ENCODE assay signal across 26 cellular contexts in genomic region chr4:42344260-42344659, GRCh38. TPM values are rescaled to one million over a fixed set of nuclear protein-coding genes. Genes with fewer than 3 reads are reported as not detected.
DNase-seq lines count a peak whose midpoint lies in the region; ATAC-seq and TF ChIP-seq lines count a peak whose summit lies in the region.
"Had no signal": no experiment of that assay in that cellular context is flagged by ENCODE, and none has a peak within 500 bp of the region (broad histone marks: within the 10 kb centered on the region; RNA-seq: fewer than 3 reads in every experiment).

No MANE protein-coding gene starts in this region.

- no peaks in the 10 kb centered on the region for H3K27me3 ChIP-seq in heart left ventricle
- H3K27me3 ChIP-seq: BE2C, upper lobe of left lung had no signal

- no peaks in the 10 kb centered on the region for H3K36me3 ChIP-seq in mucosa of descending colon (ENCODE audit: low read depth)
- H3K36me3 ChIP-seq in heart left ventricle: no peaks in the 10 kb centered on the region
- H3K36me3 ChIP-seq: BE2C, HAP-1, lower lobe of right lung, upper lobe of left lung had no signal

- no peak for TF ChIP-seq CTCF in mucosa of descending colon (IDR thresholded peaks at IDR 0.05)
- TF ChIP-seq CTCF in heart left ventricle (IDR thresholded peaks at IDR 0.05): no peak

- DNase-seq in mucosa of descending colon (no peak), cortex of kidney (lab: John Stamatoyannopoulos, UW) (no peak), caudate nucleus (lab: John Stamatoyannopoulos, UW) (no peak), NCI-H446 treated with DMSO at 0.1 percent for 48 hours (lab: John Stamatoyannopoulos, UW) (no peak), heart left ventricle (no peak)
- DNase-seq: activated CD4-positive, alpha-beta T cell treated with anti-CD3 and anti-CD28 coated beads for 1 hour; activated CD8-positive, alpha-beta memory T cell treated with anti-CD3 and anti-CD28 coated beads, Interleukin-2, amount 10 ng/mL, durations not matched to agents 7 days and 5 days; activated effector memory CD4-positive, alpha-beta T cell treated with Interleukin-2 at 50 U/mL for 16 hours; anterior cingulate cortex; BE2C; foreskin melanocyte; GF-D8; lower lobe of right lung; naive B cell; NCI-H1694; OCI-M1; psoas muscle; stimulated activated CD4-positive, alpha-beta T cell treated with anti-CD3 and anti-CD28 coated beads, Interleukin-12 subunit alpha, Interleukin-12 subunit beta, amount 100 ng/mL, for 4 hours; stimulated activated naive CD8-positive, alpha-beta T cell treated with anti-CD3 and anti-CD28 coated beads, Interleukin-15, Interleukin-2, amounts not matched to agents 100 U/mL and 50 U/mL, for 24 hours; upper lobe of left lung had no signal

- H3K27ac ChIP-seq in caudate nucleus (ENCODE audit: low read depth, low read length) (no peak overlapping the region), heart left ventricle (no peak overlapping the region)
- H3K27ac ChIP-seq: lower lobe of right lung, psoas muscle, upper lobe of left lung had no signal

- intact Hi-C loops in mucosa of descending colon (cut with DNase I, micrococcal nuclease): no loop called here
- intact Hi-C loops in heart left ventricle (cut with DNase I): no loop called here

- TF ChIP-seq POLR2A in heart left ventricle (IDR thresholded peaks at IDR 0.05): no peak

- H3K4me1 ChIP-seq in mucosa of descending colon (ENCODE audit: low read depth): no peaks in the 10 kb centered on the region
- peaks cover 0 to 21% (median 9%) of the 10 kb centered on the region in 12 donors for H3K4me1 ChIP-seq in heart left ventricle
- H3K4me1 ChIP-seq: HAP-1, psoas muscle had no signal

- 71 to 77% (median 73%) methylated on average over 7 of the region's 7 CpGs for WGBS in heart left ventricle, 4 donors

- no peaks in the 10 kb centered on the region for H3K9me3 ChIP-seq in mucosa of descending colon
- no peaks in the 10 kb centered on the region for H3K9me3 ChIP-seq in heart left ventricle
- H3K9me3 ChIP-seq: HAP-1, lower lobe of right lung, psoas muscle, upper lobe of left lung had no signal

- ATAC-seq in GM18508 (IDR thresholded peaks at IDR 0.05; ENCODE audit: insufficient read depth, unreplicated experiment) (peak; percentile 71), GM21515 (IDR thresholded peaks at IDR 0.05; ENCODE audit: unreplicated experiment) (peak; percentile 52), HG03045 (IDR thresholded peaks at IDR 0.05; ENCODE audit: unreplicated experiment) (peak; percentile 63), mucosa of descending colon (peak; percentile 41), heart left ventricle (no peak)
- ATAC-seq: activated CD8-positive, alpha-beta memory T cell treated with anti-CD3 and anti-CD28 coated beads, Interleukin-2, amount 10 ng/mL, durations not matched to agents 7 days and 5 days; lower lobe of right lung; psoas muscle; stimulated activated naive CD8-positive, alpha-beta T cell treated with anti-CD3 and anti-CD28 coated beads, Interleukin-15, Interleukin-2, amounts not matched to agents 100 U/mL and 50 U/mL, for 24 hours had no signal

- H3K4me3 ChIP-seq in mucosa of descending colon (no peak overlapping the region), heart left ventricle (no peak overlapping the region)
- H3K4me3 ChIP-seq: HAP-1, lower lobe of right lung, psoas muscle, upper lobe of left lung had no signal

RNA-seq across cellular contexts. Expression of gene SHISA3, which starts 53.0 kb away (rescaled TPM):
- total RNA-seq in mucosa of descending colon (1 to 10 TPM in 2 of 3 donors, under 1 TPM in 1; 0.90 to 1.9 (median 1.6) TPM), heart left ventricle (10 to 100 TPM in 2 of 9 donors, 1 to 10 TPM in 7; 1.2 to 16.4 (median 1.8) TPM)
- polyA plus RNA-seq in heart left ventricle: 1 to 10 TPM; 7.2 to 9.6 TPM
- total RNA-seq: HT1080, SK-MEL-5 had no signal

Comparison
In these comparisons a context has a peak if more than half of its experiments do, and no peak if none do; other contexts are left out.
1. ATAC-seq: peak in GM18508 (single experiment), GM21515 (single experiment), HG03045 (single experiment) and mucosa of descending colon (single experiment); none in heart left ventricle (0 of 4).